In genomic region chr1:187051618-187052232, GRCh38 we compare ENCODE assay signal across 9 cellular contexts.
DNase-seq lines count a peak whose midpoint lies in the region; ATAC-seq, FAIRE-seq and TF ChIP-seq lines count a peak whose summit lies in the region.
"Had no signal": no experiment of that assay in that cellular context is flagged by ENCODE, and none has a peak within 500 bp of the region (broad histone marks: within the 10 kb centered on the region; RNA-seq: fewer than 3 reads in every experiment).

No MANE protein-coding gene starts in this region.

- no peak overlapping the region for H3K27ac Mint-ChIP-seq in progenitor cell of endocrine pancreas
- H3K27ac Mint-ChIP-seq: immature natural killer cell had no signal

- H3K4me3 ChIP-seq in PC-3 (ENCODE audit: low read length) (no peak overlapping the region), epithelial cell of proximal tubule (ENCODE audit: low read depth, low read length) (no peak overlapping the region)

- no peaks in the 10 kb centered on the region for H3K9me3 ChIP-seq in PC-3 (ENCODE audit: low read length)

- no peaks in the 10 kb centered on the region for H4K20me1 ChIP-seq in PC-3 (ENCODE audit: low read length)

- peak; percentile 75 for DNase-seq in A172 (ENCODE audit: low spot score)
- peak; percentile 43 for DNase-seq in EL
- DNase-seq in HTR-8/SVneo (ENCODE audit: insufficient read length, low spot score) = peak; percentile 45
- DNase-seq in PC-3 = peak; percentile 51
- peak; percentile 16 for DNase-seq in epithelial cell of proximal tubule (ENCODE audit: low read depth)
- DNase-seq in progenitor cell of endocrine pancreas (ENCODE audit: low spot score, unreplicated experiment) = no peak
- DNase-seq in sciatic nerve (ENCODE audit: low spot score) = no peak

- H3K4me3 Mint-ChIP-seq in progenitor cell of endocrine pancreas (ENCODE audit: low read depth) = no peak overlapping the region
- H3K4me3 Mint-ChIP-seq: immature natural killer cell had no signal

- H3F3A ChIP-seq in PC-3 (ENCODE audit: low read length, unreplicated experiment) = no peaks in the 10 kb centered on the region

- H3K27me3 Mint-ChIP-seq in progenitor cell of endocrine pancreas = no peaks in the 10 kb centered on the region

- no peak for FAIRE-seq in HTR-8/SVneo (lab: Jason Lieb, UNC)

- no peak overlapping the region for H2AFZ ChIP-seq in PC-3 (ENCODE audit: low read length)

- no peaks in the 10 kb centered on the region for H3K27me3 ChIP-seq in PC-3 (ENCODE audit: low read length)

- BruUV-seq in PC-3 (replicated peaks; lab: Mats Ljungman, UMichigan) = no TSS peak

- CTCF ChIA-PET in PC-3 (lab: Charles Lee) = interaction anchor here (0.6 to 0.7 kb wide), 4 partner anchors 41 to 621 kb away, joined by 3 to 5 read pairs (median 4); no protein-coding TSS in a partner anchor

- H3K36me3 Mint-ChIP-seq in progenitor cell of endocrine pancreas (ENCODE audit: insufficient read depth) = no peaks in the 10 kb centered on the region
- H3K36me3 Mint-ChIP-seq: immature natural killer cell had no signal

- intact Hi-C loops in PC-3 (cut with micrococcal nuclease) (loop anchor here (2.0 to 10.0 kb wide), 2 partner anchors 213 to 363 kb away; no protein-coding TSS in a partner anchor), sciatic nerve (cut with DNase I) (no loop called here)

- peak; percentile 68 for TF ChIP-seq CTCF in PC-3 (conservative IDR thresholded peaks at IDR 0.05; ENCODE audit: low read depth, low read length)
- TF ChIP-seq CTCF in epithelial cell of proximal tubule (conservative IDR thresholded peaks at IDR 0.05; ENCODE audit: low read depth, low read length) = peak; percentile 66
- peak; percentile 73 for TF ChIP-seq CTCF in progenitor cell of endocrine pancreas (IDR thresholded peaks at IDR 0.05; ENCODE audit: unreplicated experiment)

- no peaks in the 10 kb centered on the region for H3K9me3 Mint-ChIP-seq in progenitor cell of endocrine pancreas (ENCODE audit: low read depth)
- H3K9me3 Mint-ChIP-seq: immature natural killer cell had no signal

- ATAC-seq in GM21723 (IDR thresholded peaks at IDR 0.05; ENCODE audit: unreplicated experiment) (peak; percentile 92), PC-3 (no peak), sciatic nerve (no peak)

- H3K4me2 ChIP-seq in PC-3 (ENCODE audit: low read length) = no peak overlapping the region

- peaks cover 4% of the 10 kb centered on the region; the same call in 1 of the 2 replicates for H3K4me1 ChIP-seq in PC-3 (ENCODE audit: insufficient read depth, low read length)

- no peak overlapping the region for H3K9ac ChIP-seq in PC-3 (ENCODE audit: low read length)

- H3K4me1 Mint-ChIP-seq in progenitor cell of endocrine pancreas (ENCODE audit: low read depth) = peaks cover 5% of the 10 kb centered on the region
- H3K4me1 Mint-ChIP-seq: immature natural killer cell had no signal

- POLR2A ChIA-PET in PC-3 (lab: Charles Lee; ENCODE audit: unreplicated experiment) = no interaction called here

- H3K9me2 ChIP-seq in PC-3 (replicated peaks; ENCODE audit: low read length) = no peaks in the 10 kb centered on the region

- H3K27ac ChIP-seq in PC-3 (ENCODE audit: low read length) = no peak overlapping the region

- H3K79me2 ChIP-seq in PC-3 (ENCODE audit: low read length) = no peaks in the 10 kb centered on the region

- no peaks in the 10 kb centered on the region for H3K36me3 ChIP-seq in PC-3 (ENCODE audit: low read depth, low read length)

Comparison
In these comparisons a context has a peak if more than half of its experiments do, and no peak if none do; other contexts are left out.
1. DNase-seq: peak in A172 (single experiment), EL (single experiment), HTR-8/SVneo (single experiment), PC-3 (single experiment) and epithelial cell of proximal tubule (single experiment); none in progenitor cell of endocrine pancreas (single experiment) and sciatic nerve (single experiment).
2. Peak in every context shown above with its lines, with median percentiles within 50 percentile points of each other: CTCF ChIP-seq.